Comparison of ENCODE assay signal across 1 cellular context in genomic region chr1:228150458-228151169, GRCh38.
A peak's percentile ranks its signal among the peaks of the same experiment; 100 is the strongest.
TF ChIP-seq lines count a peak whose summit lies in the region.

No MANE protein-coding gene starts in this region.

TF ChIP-seq in HepG2, 621 proteins besides CTCF, POLR2A, EP300 and RAD21 (continued from another document and continues in another):
- no peak for TF ChIP-seq ZBTB43 (CRISPR knock-in tag; conservative IDR thresholded peaks at IDR 0.05)
- no peak for TF ChIP-seq E2F1 (CRISPR knock-in tag; IDR thresholded peaks at IDR 0.05)
- no peak for TF ChIP-seq ZNF660 (CRISPR knock-in tag; IDR thresholded peaks at IDR 0.05; ENCODE audit: borderline replicate concordance, low read depth)
- 0 out of 2 replicates have a peak, but pooled peaks have one; percentile 17 for TF ChIP-seq ZNF770 (CRISPR knock-in tag; IDR thresholded peaks at IDR 0.05)
- no peak for TF ChIP-seq ZNF879 (CRISPR knock-in tag; IDR thresholded peaks at IDR 0.05)
- no peak for TF ChIP-seq TARDBP (CRISPR knock-in tag; IDR thresholded peaks at IDR 0.05)
- TF ChIP-seq ZNF574 (CRISPR knock-in tag; IDR thresholded peaks at IDR 0.05) = peak; percentile 26
- no peak for TF ChIP-seq ZFP62 (CRISPR knock-in tag; IDR thresholded peaks at IDR 0.05)
- TF ChIP-seq SOX13 (IDR thresholded peaks at IDR 0.05) = no peak
- 0 out of 4 replicates have a peak, but pooled peaks of 1 of the 2 experiments have one; percentile 22 for TF ChIP-seq SOX13 (CRISPR knock-in tag; conservative IDR thresholded peaks at IDR 0.05 in 1 of 2, IDR thresholded peaks at IDR 0.05 in 1 of 2)
- TF ChIP-seq ZGPAT (CRISPR knock-in tag; IDR thresholded peaks at IDR 0.05) = no peak; the same call in 1 of the 2 replicates
- no peak for TF ChIP-seq TBX3 (IDR thresholded peaks at IDR 0.05; ENCODE audit: borderline replicate concordance)
- TF ChIP-seq KMT2B (CRISPR knock-in tag; IDR thresholded peaks at IDR 0.05) = no peak
- TF ChIP-seq ZKSCAN1 (IDR thresholded peaks at IDR 0.05; ENCODE audit: low read length) = no peak
- TF ChIP-seq GATAD2A (CRISPR knock-in tag; IDR thresholded peaks at IDR 0.05) = peak; percentile 10; the same call in 1 of the 2 replicates
- no peak for TF ChIP-seq ZNF616 (CRISPR knock-in tag; IDR thresholded peaks at IDR 0.05; ENCODE audit: low read depth)
- no peak; the same call in 1 of the 2 replicates for TF ChIP-seq MAX (IDR thresholded peaks at IDR 0.05)
- no peak for TF ChIP-seq ZNF275 (CRISPR knock-in tag; IDR thresholded peaks at IDR 0.05; ENCODE audit: borderline replicate concordance)
- TF ChIP-seq BATF2 (CRISPR knock-in tag; IDR thresholded peaks at IDR 0.05) = no peak
- no peak for TF ChIP-seq ZNF703 (CRISPR knock-in tag; IDR thresholded peaks at IDR 0.05; ENCODE audit: borderline replicate concordance)
- no peak for TF ChIP-seq ZSCAN9 (CRISPR knock-in tag; IDR thresholded peaks at IDR 0.05; ENCODE audit: borderline replicate concordance)
- no peak for TF ChIP-seq RBAK (CRISPR knock-in tag; IDR thresholded peaks at IDR 0.05)
- TF ChIP-seq DNMT1 (CRISPR knock-in tag; IDR thresholded peaks at IDR 0.05) = no peak
- TF ChIP-seq ZNF468 (CRISPR knock-in tag; IDR thresholded peaks at IDR 0.05) = no peak
- no peak for TF ChIP-seq IKZF4 (CRISPR knock-in tag; IDR thresholded peaks at IDR 0.05; ENCODE audit: borderline replicate concordance, low read depth, not compliant biosample characterization)
- no peak for TF ChIP-seq DMTF1 (CRISPR knock-in tag; IDR thresholded peaks at IDR 0.05)
- TF ChIP-seq IKZF5 (CRISPR knock-in tag; IDR thresholded peaks at IDR 0.05) = no peak
- TF ChIP-seq ZNF546 (CRISPR knock-in tag; conservative IDR thresholded peaks at IDR 0.05) = no peak
- TF ChIP-seq NONO (IDR thresholded peaks at IDR 0.05) = no peak
- TF ChIP-seq NONO (CRISPR knock-in tag; conservative IDR thresholded peaks at IDR 0.05) = peak; percentile 41; the same call in 1 of the 2 replicates
- no peak for TF ChIP-seq THAP8 (CRISPR knock-in tag; IDR thresholded peaks at IDR 0.05; ENCODE audit: borderline replicate concordance)
- TF ChIP-seq TFDP1 (CRISPR knock-in tag; IDR thresholded peaks at IDR 0.05; ENCODE audit: borderline replicate concordance) = no peak
- no peak for TF ChIP-seq ZNF414 (CRISPR knock-in tag; IDR thresholded peaks at IDR 0.05)
- no peak for TF ChIP-seq ZNF570 (CRISPR knock-in tag; IDR thresholded peaks at IDR 0.05; ENCODE audit: borderline replicate concordance)
- no peak for TF ChIP-seq ZNF597 (CRISPR knock-in tag; IDR thresholded peaks at IDR 0.05)
- TF ChIP-seq FOXA3 (CRISPR knock-in tag; IDR thresholded peaks at IDR 0.05) = no peak
- TF ChIP-seq ZNF550 (CRISPR knock-in tag; IDR thresholded peaks at IDR 0.05; ENCODE audit: borderline replicate concordance) = no peak
- no peak for TF ChIP-seq CAMTA2 (CRISPR knock-in tag; IDR thresholded peaks at IDR 0.05; ENCODE audit: borderline replicate concordance)
- TF ChIP-seq ZSCAN31 (CRISPR knock-in tag; IDR thresholded peaks at IDR 0.05; ENCODE audit: low read depth) = peak; percentile 64
- TF ChIP-seq FOXO4 (CRISPR knock-in tag; conservative IDR thresholded peaks at IDR 0.05) = no peak
